ENCODE assay signal across 5 cellular contexts in genomic region chr4:107905082-107905481, GRCh38. TPM values are rescaled to one million over a fixed set of nuclear protein-coding genes. Genes with fewer than 3 reads are reported as not detected.
A peak's percentile ranks its signal among the peaks of the same experiment; 100 is the strongest.
DNase-seq lines count a peak whose midpoint lies in the region; ATAC-seq and TF ChIP-seq lines count a peak whose summit lies in the region.
"Not testable (repeated sequence)": the region's sequence is repeated elsewhere in the genome, so short reads cannot be mapped to it uniquely, and the experiment has no call there.

No MANE protein-coding gene starts in this region.

- H3K4me2 ChIP-seq in OCI-LY3 (ENCODE audit: low read length), result not testable (repeated sequence)

- peaks cover 22% of the 10 kb centered on the region for H3K9me3 ChIP-seq in OCI-LY3 (ENCODE audit: insufficient read depth, low read length)

- DNase-seq in activated CD4-positive, alpha-beta T cell treated with anti-CD3 and anti-CD28 coated beads for 36 hours, result peak; percentile 15
- DNase-seq in activated CD8-positive, alpha-beta T cell treated with anti-CD3 and anti-CD28 coated beads for 36 hours, result peak; percentile 5
- peak; percentile 4 for DNase-seq in stimulated activated CD4-positive, alpha-beta T cell treated with anti-CD3 and anti-CD28 coated beads, Interleukin-15, amount 100 ng/mL, for 24 hours

- H3K27me3 Mint-ChIP-seq in activated CD4-positive, alpha-beta T cell treated with anti-CD3 and anti-CD28 coated beads for 36 hours, result not testable (repeated sequence)
- peaks cover 11% of the 10 kb centered on the region for H3K27me3 Mint-ChIP-seq in activated CD8-positive, alpha-beta T cell treated with anti-CD3 and anti-CD28 coated beads for 36 hours
- H3K27me3 Mint-ChIP-seq in activated T-helper 17 cell treated with anti-CD3 and anti-CD28 coated beads, Interleukin-2, amount 50 U/mL, for 72 hours, result peaks cover 30% of the 10 kb centered on the region

- H3K27ac Mint-ChIP-seq in activated CD4-positive, alpha-beta T cell treated with anti-CD3 and anti-CD28 coated beads for 36 hours; activated CD8-positive, alpha-beta T cell treated with anti-CD3 and anti-CD28 coated beads for 36 hours; activated T-helper 17 cell treated with anti-CD3 and anti-CD28 coated beads, Interleukin-2, amount 50 U/mL, for 72 hours: not testable (repeated sequence)

- H3K4me3 Mint-ChIP-seq in activated CD4-positive, alpha-beta T cell treated with anti-CD3 and anti-CD28 coated beads for 36 hours; activated CD8-positive, alpha-beta T cell treated with anti-CD3 and anti-CD28 coated beads for 36 hours; activated T-helper 17 cell treated with anti-CD3 and anti-CD28 coated beads, Interleukin-2, amount 50 U/mL, for 72 hours: not testable (repeated sequence)

- H3K27me3 ChIP-seq in OCI-LY3 (ENCODE audit: low read depth, low read length), result not testable (repeated sequence)

- not testable (repeated sequence) for H3K79me2 ChIP-seq in OCI-LY3 (ENCODE audit: low read length)

- intact Hi-C loops in activated CD4-positive, alpha-beta T cell treated with anti-CD3 and anti-CD28 coated beads for 36 hours (cut with DNase I, micrococcal nuclease); activated CD8-positive, alpha-beta T cell treated with anti-CD3 and anti-CD28 coated beads for 36 hours (cut with micrococcal nuclease): not testable (repeated sequence)

- H3K9me3 Mint-ChIP-seq in activated CD4-positive, alpha-beta T cell treated with anti-CD3 and anti-CD28 coated beads for 36 hours (ENCODE audit: low read depth), result peaks cover 10% of the 10 kb centered on the region
- H3K9me3 Mint-ChIP-seq in activated CD8-positive, alpha-beta T cell treated with anti-CD3 and anti-CD28 coated beads for 36 hours; activated T-helper 17 cell treated with anti-CD3 and anti-CD28 coated beads, Interleukin-2, amount 50 U/mL, for 72 hours: not testable (repeated sequence)

- not testable (repeated sequence) for H3K4me3 ChIP-seq in OCI-LY3 (ENCODE audit: low read length)

- peak; percentile 26 for ATAC-seq in activated CD4-positive, alpha-beta T cell treated with anti-CD3 and anti-CD28 coated beads for 36 hours
- not testable (repeated sequence) for ATAC-seq in activated CD8-positive, alpha-beta T cell treated with anti-CD3 and anti-CD28 coated beads for 36 hours
- peak; percentile 88 for ATAC-seq in activated T-helper 17 cell treated with anti-CD3 and anti-CD28 coated beads, Interleukin-2, amount 50 U/mL, for 72 hours (replicated peaks)

- not testable (repeated sequence) for H3K36me3 Mint-ChIP-seq in activated CD4-positive, alpha-beta T cell treated with anti-CD3 and anti-CD28 coated beads for 36 hours (ENCODE audit: low read depth); activated CD8-positive, alpha-beta T cell treated with anti-CD3 and anti-CD28 coated beads for 36 hours (ENCODE audit: low read depth); activated T-helper 17 cell treated with anti-CD3 and anti-CD28 coated beads, Interleukin-2, amount 50 U/mL, for 72 hours (ENCODE audit: low read depth)

- peaks cover 24% of the 10 kb centered on the region for H3K4me1 ChIP-seq in OCI-LY3 (ENCODE audit: low read length)

- peaks cover 24% of the 10 kb centered on the region for H3K36me3 ChIP-seq in OCI-LY3 (replicated peaks; ENCODE audit: low read depth, low read length)

- not testable (repeated sequence) for H2AFZ ChIP-seq in OCI-LY3 (ENCODE audit: low read depth, low read length)

- H3K4me1 Mint-ChIP-seq in activated CD4-positive, alpha-beta T cell treated with anti-CD3 and anti-CD28 coated beads for 36 hours; activated CD8-positive, alpha-beta T cell treated with anti-CD3 and anti-CD28 coated beads for 36 hours (ENCODE audit: low read depth); activated T-helper 17 cell treated with anti-CD3 and anti-CD28 coated beads, Interleukin-2, amount 50 U/mL, for 72 hours: not testable (repeated sequence)

- not testable (repeated sequence) for H4K20me1 ChIP-seq in OCI-LY3 (ENCODE audit: insufficient read depth, low read length)

- CTCF ChIA-PET in activated CD4-positive, alpha-beta T cell treated with anti-CD3 and anti-CD28 coated beads for 36 hours (lab: Charles Lee), result interaction anchor here (1.3 to 2.0 kb wide), 2 partner anchors 8 to 146 kb away, joined by 3 to 7 read pairs; no protein-coding TSS in a partner anchor
- CTCF ChIA-PET in activated CD8-positive, alpha-beta T cell treated with anti-CD3 and anti-CD28 coated beads for 36 hours (lab: Charles Lee), result not testable (repeated sequence)

- POLR2A ChIA-PET in activated CD4-positive, alpha-beta T cell treated with anti-CD3 and anti-CD28 coated beads for 36 hours (lab: Charles Lee), result interaction anchor here (0.7 kb wide), 1 partner anchor 37 kb away, joined by 3 read pairs; no protein-coding TSS in a partner anchor
- POLR2A ChIA-PET in activated CD8-positive, alpha-beta T cell treated with anti-CD3 and anti-CD28 coated beads for 36 hours (lab: Charles Lee), result not testable (repeated sequence)

- H3K9ac ChIP-seq in OCI-LY3 (ENCODE audit: low read length), result not testable (repeated sequence)

- not testable (repeated sequence) for TF ChIP-seq CTCF in OCI-LY3 (IDR thresholded peaks at IDR 0.05; ENCODE audit: low read depth, low read length); activated CD8-positive, alpha-beta T cell treated with anti-CD3 and anti-CD28 coated beads for 36 hours (IDR thresholded peaks at IDR 0.05)

- H3K27ac ChIP-seq in OCI-LY3 (ENCODE audit: low read length), result peak overlapping the region; percentile 36

RNA-seq across cellular contexts. Expression of gene CYP2U1, which starts 26.3 kb away (rescaled TPM):
- total RNA-seq in activated CD4-positive, alpha-beta T cell treated with anti-CD3 and anti-CD28 coated beads for 36 hours, result 1 to 10 TPM; 2.3 to 2.4 TPM
- total RNA-seq in activated CD8-positive, alpha-beta T cell treated with anti-CD3 and anti-CD28 coated beads for 36 hours, result 1 to 10 TPM; 2.5 to 3.1 TPM
- 1 to 10 TPM in 1 of 2 donors, under 1 TPM in 1; 0.90 to 1.3 TPM for total RNA-seq in activated T-helper 17 cell treated with anti-CD3 and anti-CD28 coated beads, Interleukin-2, amount 50 U/mL, for 72 hours
